1 cellular context compared by ENCODE assay signal in the genomic region with DNA sequence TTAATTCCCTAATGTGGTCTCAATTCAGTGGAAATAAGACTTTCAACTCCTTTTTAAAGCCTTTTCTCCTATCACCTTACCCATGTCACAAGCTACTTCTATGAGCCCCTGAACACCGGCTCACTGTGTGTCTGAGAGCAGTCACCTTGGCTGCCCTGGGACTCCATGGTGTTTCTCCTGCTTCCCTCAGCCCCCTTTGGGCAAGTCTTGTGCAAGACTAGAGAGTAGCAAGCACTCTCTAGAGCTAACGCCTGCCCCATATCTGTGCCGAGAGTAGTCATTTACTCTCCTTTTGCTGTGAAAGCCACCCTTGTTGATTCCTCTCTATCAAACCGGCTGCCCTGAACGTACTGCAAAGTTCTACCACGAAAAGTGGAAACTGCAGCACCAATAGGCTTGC.
TF ChIP-seq lines count a peak whose summit lies in the region.

No MANE protein-coding gene starts in this region.

TF ChIP-seq in A549, 52 proteins besides CTCF, POLR2A, EP300 and RAD21 (continued from another document):
- TF ChIP-seq HDAC2 (IDR thresholded peaks at IDR 0.05): no peak
- no peak for TF ChIP-seq EHF (CRISPR knock-in tag; IDR thresholded peaks at IDR 0.05)
- no peak for TF ChIP-seq FOSL2 (IDR thresholded peaks at IDR 0.05)
- TF ChIP-seq FOSL2 (CRISPR knock-in tag; IDR thresholded peaks at IDR 0.05): no peak
- TF ChIP-seq USF2 (IDR thresholded peaks at IDR 0.05): no peak
- no peak for TF ChIP-seq CHD4 (IDR thresholded peaks at IDR 0.05; ENCODE audit: borderline replicate concordance)
- TF ChIP-seq, protein P1, sequence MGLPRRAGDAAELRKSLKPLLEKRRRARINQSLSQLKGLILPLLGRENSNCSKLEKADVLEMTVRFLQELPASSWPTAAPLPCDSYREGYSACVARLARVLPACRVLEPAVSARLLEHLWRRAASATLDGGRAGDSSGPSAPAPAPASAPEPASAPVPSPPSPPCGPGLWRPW (IDR thresholded peaks at IDR 0.05): no peak
- TF ChIP-seq MAFK (IDR thresholded peaks at IDR 0.05; ENCODE audit: partially characterized antibody): no peak
- TF ChIP-seq FOSB (CRISPR knock-in tag; IDR thresholded peaks at IDR 0.05): no peak
